In the genomic region with DNA sequence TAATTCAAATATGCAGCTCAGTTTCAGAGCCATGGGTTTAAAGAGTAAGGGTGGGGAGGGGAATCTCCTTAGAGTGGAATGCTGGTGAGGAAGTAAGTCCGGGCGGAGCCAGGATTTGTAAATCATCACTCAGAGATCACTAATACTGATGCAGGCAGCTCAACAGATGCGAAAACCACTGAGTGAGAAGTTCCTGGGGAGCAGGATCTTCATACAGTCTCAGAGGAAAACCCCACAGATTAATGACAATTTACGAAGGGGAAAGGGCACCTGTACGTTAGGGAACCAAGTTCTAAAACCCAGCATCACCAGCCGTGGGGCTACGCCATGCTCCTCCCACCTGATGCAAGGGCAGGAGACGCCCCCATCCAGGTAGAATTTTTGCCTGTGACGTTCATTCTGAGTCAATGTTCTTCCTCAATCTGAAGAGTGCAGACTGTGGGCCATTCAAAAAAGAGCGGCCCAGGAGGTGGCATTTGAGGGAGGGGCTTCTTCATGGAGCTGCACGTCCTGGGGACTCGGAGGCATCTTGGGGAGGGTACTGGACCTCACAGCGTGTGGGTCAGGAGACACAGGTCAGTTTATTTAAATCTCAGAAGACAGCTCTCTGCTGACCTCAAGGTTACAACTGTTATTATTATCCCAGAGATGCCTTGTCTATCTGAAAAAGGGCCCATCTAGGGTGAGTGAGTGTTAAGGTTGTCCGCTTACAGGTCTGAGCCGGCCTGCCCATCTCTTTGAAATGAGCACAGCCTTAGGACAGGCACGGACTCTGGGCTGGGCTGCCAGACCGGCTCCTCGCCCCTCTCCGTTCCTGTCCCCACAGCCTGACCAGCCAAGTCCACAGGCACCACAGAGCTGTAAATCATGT, we compare ENCODE assay signal across 18 cellular contexts.
DNase-seq lines count a peak whose midpoint lies in the region; ATAC-seq and TF ChIP-seq lines count a peak whose summit lies in the region.
"Had no signal": no experiment of that assay in that cellular context is flagged by ENCODE, and none has a peak within 500 bp of the region (broad histone marks: within the 10 kb centered on the region; RNA-seq: fewer than 3 reads in every experiment).

No MANE protein-coding gene starts in this region.

- peak overlapping the region; percentile 76; the same call in 1 of the 2 replicates for H2AFZ ChIP-seq in OCI-LY3 (ENCODE audit: low read depth, low read length)
- H2AFZ ChIP-seq: parathyroid adenoma had no signal

- WGBS in esophagus muscularis mucosa, result 65% methylated on average over 10 of the region's 19 CpGs

- no peaks in the 10 kb centered on the region for H3K79me2 ChIP-seq in OCI-LY3 (ENCODE audit: low read length)
- H3K79me2 ChIP-seq: parathyroid adenoma had no signal

- H3K27me3 ChIP-seq in OCI-LY3 (ENCODE audit: low read depth, low read length) (0 out of 2 replicates have a peak, but pooled peaks cover under 1% of the 10 kb centered on the region), foreskin keratinocyte (no peaks in the 10 kb centered on the region), esophagus muscularis mucosa (peaks cover 0 to 10% (median 0%) of the 10 kb centered on the region in 4 donors)
- H3K27me3 ChIP-seq: sigmoid colon, thyroid gland had no signal

- H3K4me1 ChIP-seq in ES-I3 (ENCODE audit: insufficient read depth, low read length) (peaks cover 40% of the 10 kb centered on the region), OCI-LY3 (ENCODE audit: low read length) (peaks cover 40% of the 10 kb centered on the region), foreskin keratinocyte (peaks cover 13% of the 10 kb centered on the region), esophagus muscularis mucosa (no peaks in the 10 kb centered on the region)
- H3K4me1 ChIP-seq: parathyroid adenoma, sigmoid colon, thyroid gland had no signal

- no peak for TF ChIP-seq EP300 in esophagus muscularis mucosa (IDR thresholded peaks at IDR 0.05)

- DNase-seq in foreskin keratinocyte, result peak in 1 of 2 donors; percentile 68
- DNase-seq in sciatic nerve (ENCODE audit: low spot score), result peak; percentile 48
- DNase-seq in midbrain (lab: John Stamatoyannopoulos, UW), result no peak
- DNase-seq in SHP77 (lab: John Stamatoyannopoulos, UW), result no peak
- DNase-seq in esophagus muscularis mucosa (ENCODE audit: extremely low spot score), result no peak
- DNase-seq in OCI-M1 (lab: John Stamatoyannopoulos, UW), result no peak
- DNase-seq: activated CD4-positive, alpha-beta T cell treated with anti-CD3 and anti-CD28 coated beads, Interleukin-2, amount 10 ng/mL, durations not matched to agents 7 days and 5 days; cortex of kidney; hippocampal formation; natural killer cell; NCI-H1105 treated with DMSO at 0.1 percent for 48 hours; NCI-H2081; sigmoid colon; stimulated activated naive CD4-positive, alpha-beta T cell; thyroid gland had no signal

- H3K9ac ChIP-seq in ES-I3 (ENCODE audit: low read depth, low read length), result peak overlapping the region; percentile 17; the same call in 1 of the 2 replicates
- H3K9ac ChIP-seq in OCI-LY3 (ENCODE audit: low read length), result 0 out of 2 replicates have a peak overlapping the region, but pooled peaks have one; percentile 24
- H3K9ac ChIP-seq: parathyroid adenoma had no signal

- no peak for TF ChIP-seq CTCF in OCI-LY3 (IDR thresholded peaks at IDR 0.05; ENCODE audit: low read depth, low read length)
- TF ChIP-seq CTCF in foreskin keratinocyte (conservative IDR thresholded peaks at IDR 0.05), result no peak
- TF ChIP-seq CTCF in esophagus muscularis mucosa (IDR thresholded peaks at IDR 0.05), result no peak

- H3K27ac ChIP-seq in OCI-LY3 (ENCODE audit: low read length) (no peak overlapping the region), foreskin keratinocyte (no peak overlapping the region), esophagus muscularis mucosa (replicated peaks in 1 of 4) (no peak overlapping the region)
- H3K27ac ChIP-seq: parathyroid adenoma, sigmoid colon, thyroid gland had no signal

- H3K9me3 ChIP-seq in ES-I3 (ENCODE audit: control insufficient read depth, insufficient read depth, low read length), result no peaks in the 10 kb centered on the region
- no peaks in the 10 kb centered on the region for H3K9me3 ChIP-seq in OCI-LY3 (ENCODE audit: insufficient read depth, low read length)
- H3K9me3 ChIP-seq in esophagus muscularis mucosa, result no peaks in the 10 kb centered on the region
- H3K9me3 ChIP-seq: sigmoid colon, thyroid gland had no signal

- H4K20me1 ChIP-seq in OCI-LY3 (ENCODE audit: insufficient read depth, low read length), result no peaks in the 10 kb centered on the region

- ATAC-seq in foreskin keratinocyte (peak; percentile 70), sciatic nerve (no peak)
- ATAC-seq: natural killer cell had no signal

- intact Hi-C loops in sciatic nerve (cut with DNase I), result no loop called here
- intact Hi-C loops in esophagus muscularis mucosa (cut with DNase I), result no loop called here

- peak overlapping the region; percentile 64 for H3K4me3 ChIP-seq in OCI-LY3 (ENCODE audit: low read length)
- H3K4me3 ChIP-seq in esophagus muscularis mucosa, result no peak overlapping the region
- H3K4me3 ChIP-seq: sigmoid colon, thyroid gland had no signal

- no peaks in the 10 kb centered on the region for H3K36me3 ChIP-seq in ES-I3 (ENCODE audit: insufficient read depth, low read length)
- H3K36me3 ChIP-seq in OCI-LY3 (replicated peaks; ENCODE audit: low read depth, low read length), result no peaks in the 10 kb centered on the region
- H3K36me3 ChIP-seq in esophagus muscularis mucosa, result no peaks in the 10 kb centered on the region
- H3K36me3 ChIP-seq: sigmoid colon, thyroid gland had no signal

- TF ChIP-seq POLR2A in esophagus muscularis mucosa (IDR thresholded peaks at IDR 0.05; ENCODE audit: low read depth), result no peak

- H3K4me2 ChIP-seq in OCI-LY3 (ENCODE audit: low read length), result peak overlapping the region; percentile 74
